In genomic region chr1:66570196-66570595, GRCh38 we compare ENCODE assay signal across 22 cellular contexts. TPM values are rescaled to one million over a fixed set of nuclear protein-coding genes. Genes with fewer than 3 reads are reported as not detected.
"Had no signal": no experiment of that assay in that cellular context is flagged by ENCODE, and none has a peak within 500 bp of the region (broad histone marks: within the 10 kb centered on the region; RNA-seq: fewer than 3 reads in every experiment).

No MANE protein-coding gene starts in this region.

- DNase-seq: activated CD4-positive, alpha-beta T cell treated with anti-CD3 and anti-CD28 coated beads, Interleukin-2, amount 50 U/mL, for 1 hour; activated CD8-positive, alpha-beta memory T cell treated with anti-CD3 and anti-CD28 coated beads for 24 hours; activated CD8-positive, alpha-beta memory T cell treated with anti-CD3 and anti-CD28 coated beads, Interleukin-2, amount 50 U/mL, for 48 hours; activated effector memory CD4-positive, alpha-beta T cell treated with anti-CD3 and anti-CD28 coated beads, Interleukin-2, amount 50 U/mL, for 16 hours; activated naive CD4-positive, alpha-beta T cell treated with anti-CD3 and anti-CD28 coated beads, Interleukin-2, amount 50 U/mL, for 16 hours; activated T-cell treated with anti-CD3 and anti-CD28 coated beads, Interleukin-2, amount 50 U/mL, for 72 hours; adrenal gland; dorsolateral prefrontal cortex; erythroblast; heart right ventricle; left cardiac atrium; mesendoderm; naive thymus-derived CD4-positive, alpha-beta T cell; ovary; sigmoid colon; stimulated activated CD8-positive, alpha-beta memory T cell treated with anti-CD3 and anti-CD28 coated beads, Interleukin-4, amount 100 ng/mL, for 48 hours; stimulated activated naive CD4-positive, alpha-beta T cell treated with Interleukin-2 at 50 U/mL for 16 hours; thyroid gland had no signal

- ATAC-seq: activated CD4-positive, CD25-positive, alpha-beta regulatory T cell treated with anti-CD3 and anti-CD28 coated beads, Interleukin-2, amount 50 U/mL, for 24 hours; activated T-cell treated with anti-CD3 and anti-CD28 coated beads, Interleukin-2, amount 50 U/mL, for 72 hours; heart right ventricle; left cardiac atrium; naive thymus-derived CD4-positive, alpha-beta T cell had no signal

- H3K27me3 ChIP-seq: adrenal gland, dorsolateral prefrontal cortex, heart right ventricle, neural progenitor cell, ovary, sigmoid colon, thyroid gland had no signal

- H3K36me3 ChIP-seq: adrenal gland, heart right ventricle, neural progenitor cell, ovary, sigmoid colon, thyroid gland had no signal

- H3K9me3 ChIP-seq: adrenal gland, ovary, sigmoid colon, thyroid gland had no signal

- H3K9ac ChIP-seq: neural progenitor cell had no signal

- FAIRE-seq: frontal cortex had no signal

- H3K4me2 ChIP-seq: neural progenitor cell had no signal

- H3K4me1 ChIP-seq: adrenal gland, neural progenitor cell, sigmoid colon had no signal

- H3K27ac ChIP-seq: adrenal gland, dorsolateral prefrontal cortex, heart right ventricle, neural progenitor cell, ovary, sigmoid colon, thyroid gland had no signal

- H3K4me3 ChIP-seq: adrenal gland, dorsolateral prefrontal cortex, heart right ventricle, neural progenitor cell, ovary, sigmoid colon, thyroid gland had no signal

- H2AFZ ChIP-seq: neural progenitor cell had no signal

RNA-seq across cellular contexts. Expression of gene SGIP1, which starts 36.2 kb away (rescaled TPM):
- total RNA-seq: naive thymus-derived CD4-positive, alpha-beta T cell; T-helper 1 cell treated with Interleukin-12 subunit alpha and Interleukin-12 subunit beta and Interleukin-4 antibody, amounts not matched to agents 30 ng/mL and 1 ng/mL, for 36 hours had no signal
- polyA plus RNA-seq: naive thymus-derived CD4-positive, alpha-beta T cell had no signal
